In genomic region chr7:20503278-20503677, GRCh38 we compare ENCODE assay signal across 10 cellular contexts.
"Had no signal": no experiment of that assay in that cellular context is flagged by ENCODE, and none has a peak within 500 bp of the region (broad histone marks: within the 10 kb centered on the region; RNA-seq: fewer than 3 reads in every experiment).

No MANE protein-coding gene starts in this region.

- H3K27ac Mint-ChIP-seq: GM23338, HFFc6 had no signal

- H3K9me3 ChIP-seq: HAP-1 had no signal

- ATAC-seq: HCT116, K562 had no signal

- H2AFZ ChIP-seq: GM23338 had no signal

- H3K4me1 ChIP-seq: HAP-1 had no signal

- H3K36me3 ChIP-seq: HAP-1 had no signal

- FAIRE-seq: H1, K562 had no signal

- H3K4me3 Mint-ChIP-seq: GM23338, HFFc6 had no signal

- H3K27ac ChIP-seq: HL-60 had no signal

- H3K4me2 ChIP-seq: GM23338 had no signal

- DNase-seq: H7, HFFc6, IMR-90, KG1 had no signal

- H3K4me3 ChIP-seq: GM23338, HAP-1, K562 had no signal
